ENCODE assay signal across 35 cellular contexts in the genomic region with DNA sequence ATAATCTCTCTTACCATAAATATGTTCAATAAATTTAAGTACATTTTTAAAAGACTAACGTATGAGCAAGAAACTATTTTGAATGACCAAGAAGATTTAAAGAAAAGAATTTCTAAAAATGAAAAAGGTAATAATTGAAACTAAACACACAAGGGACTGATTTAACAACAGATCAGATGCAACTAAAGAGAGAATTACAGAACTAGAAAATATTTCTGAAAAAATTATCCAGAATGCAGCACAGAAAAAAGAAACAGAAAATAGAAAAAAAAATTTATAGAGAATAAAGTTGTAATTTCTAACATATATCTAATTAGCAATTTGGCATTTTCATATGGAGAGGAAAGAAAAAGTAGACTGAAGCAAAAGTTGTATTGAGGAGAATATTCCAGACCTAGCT.
DNase-seq lines count a peak whose midpoint lies in the region; ATAC-seq, FAIRE-seq and TF ChIP-seq lines count a peak whose summit lies in the region.
"Had no signal": no experiment of that assay in that cellular context is flagged by ENCODE, and none has a peak within 500 bp of the region (broad histone marks: within the 10 kb centered on the region; RNA-seq: fewer than 3 reads in every experiment).

No MANE protein-coding gene starts in this region.

- TF ChIP-seq CTCF in SK-N-SH (IDR thresholded peaks at IDR 0.05) (no peak), HEK293 (tag by site-specific recombination; IDR thresholded peaks at IDR 0.05) (no peak)

- POLR2A ChIA-PET in SK-N-SH (lab: Yijun Ruan, JAX), result no interaction called here
- POLR2A ChIA-PET in HEK293 (lab: Yijun Ruan, JAX), result no interaction called here

- H4K20me1 ChIP-seq in SK-N-SH (ENCODE audit: insufficient read depth), result no peaks in the 10 kb centered on the region
- H4K20me1 ChIP-seq: BLaER1; BLaER1 treated with 17β-estradiol and CSF1 and Interleukin-3, amounts not matched to agents 10 nM and 100 nM had no signal

- no peaks in the 10 kb centered on the region for H3K36me3 Mint-ChIP-seq in activated T-cell treated with anti-CD3 and anti-CD28 coated beads, Interleukin-2, amount 50 U/mL, for 72 hours (ENCODE audit: insufficient read depth in 2 of 2)
- H3K36me3 Mint-ChIP-seq: CD14-positive monocyte; CD4-positive, alpha-beta memory T cell; CD4-positive, CD25-positive, alpha-beta regulatory T cell; CD8-positive, alpha-beta memory T cell; CD8-positive, alpha-beta T cell had no signal

- peak; percentile 17 for FAIRE-seq in G401.6 (lab: Jason Lieb, UNC)
- FAIRE-seq: A204.1, A549, D721Med had no signal

- peaks cover 0 to 3% of the 10 kb centered on the region in 2 experiments; a peak in 1 of 4 replicates for H3K4me1 ChIP-seq in SK-N-SH (ENCODE audit: control insufficient read depth in 1 of 2, insufficient read depth in 2 of 2, low read depth in 1 of 2, low read length in 1 of 2)
- no peaks in the 10 kb centered on the region for H3K4me1 ChIP-seq in HEK293 (ENCODE audit: control insufficient read depth, insufficient read depth, low read length)
- H3K4me1 ChIP-seq: A549, Caco-2 had no signal

- H3K9ac ChIP-seq in SK-N-SH, result no peak overlapping the region
- H3K9ac ChIP-seq: BLaER1; BLaER1 treated with 17β-estradiol and CSF1 and Interleukin-3, amounts not matched to agents 10 nM and 100 nM had no signal

- no peaks in the 10 kb centered on the region for H3K9me3 ChIP-seq in SK-N-SH
- no peaks in the 10 kb centered on the region for H3K9me3 ChIP-seq in HEK293 (ENCODE audit: control insufficient read depth, insufficient read depth, low read depth, low read length)
- H3K9me3 ChIP-seq: BE2C, Caco-2 had no signal

- no peaks in the 10 kb centered on the region for H3K36me3 ChIP-seq in SK-N-SH (replicated peaks in 1 of 2; ENCODE audit: control insufficient read depth in 1 of 2, insufficient read depth in 2 of 2, low read length in 1 of 2)
- H3K36me3 ChIP-seq in HEK293 (ENCODE audit: control insufficient read depth in 2 of 2, insufficient read depth in 1 of 2, low read length in 2 of 2), result no peaks in the 10 kb centered on the region
- H3K36me3 ChIP-seq: BE2C; BLaER1; BLaER1 treated with 17β-estradiol and CSF1 and Interleukin-3, amounts not matched to agents 10 nM and 100 nM had no signal

- no peak overlapping the region for H2AFZ ChIP-seq in SK-N-SH (ENCODE audit: low read depth)

- H3K4me1 Mint-ChIP-seq in activated T-cell treated with anti-CD3 and anti-CD28 coated beads, Interleukin-2, amount 50 U/mL, for 72 hours (ENCODE audit: low read depth), result no peaks in the 10 kb centered on the region
- H3K4me1 Mint-ChIP-seq: B cell; CD4-positive, alpha-beta memory T cell; CD8-positive, alpha-beta memory T cell had no signal

- H3K4me3 Mint-ChIP-seq in activated T-cell treated with anti-CD3 and anti-CD28 coated beads, Interleukin-2, amount 50 U/mL, for 72 hours, result no peak overlapping the region
- H3K4me3 Mint-ChIP-seq: B cell; CD14-positive monocyte; CD4-positive, alpha-beta memory T cell; CD4-positive, alpha-beta T cell; CD4-positive, CD25-positive, alpha-beta regulatory T cell; CD8-positive, alpha-beta memory T cell; CD8-positive, alpha-beta T cell had no signal

- no peaks in the 10 kb centered on the region for H3K27me3 ChIP-seq in SK-N-SH (ENCODE audit: insufficient read depth)
- H3K27me3 ChIP-seq: BE2C; BLaER1; BLaER1 treated with 17β-estradiol and CSF1 and Interleukin-3, amounts not matched to agents 10 nM and 100 nM had no signal

- H3F3A ChIP-seq in SK-N-SH (replicated peaks; ENCODE audit: insufficient read depth), result no peaks in the 10 kb centered on the region

- H3K27ac ChIP-seq in SK-N-SH (ENCODE audit: low read depth in 2 of 2, low read length in 1 of 2), result no peak overlapping the region
- H3K27ac ChIP-seq in HEK293 (ENCODE audit: extremely low read depth, low read depth, low read length), result no peak overlapping the region
- H3K27ac ChIP-seq: 22Rv1; A549; BLaER1; BLaER1 treated with 17β-estradiol and CSF1 and Interleukin-3, amounts not matched to agents 10 nM and 100 nM; C4-2B had no signal

- 0 out of 2 replicates have a peak, but pooled peaks cover 3% of the 10 kb centered on the region for H3K9me2 ChIP-seq in SK-N-SH

- TF ChIP-seq RAD21 in SK-N-SH (IDR thresholded peaks at IDR 0.05; ENCODE audit: low read length), result no peak

- peaks cover 2 to 7% of the 10 kb centered on the region in 2 donors for H3K9me3 Mint-ChIP-seq in activated T-cell treated with anti-CD3 and anti-CD28 coated beads, Interleukin-2, amount 50 U/mL, for 72 hours

- no peak for ATAC-seq in SK-N-SH treated with all-trans-retinoic acid at 6 μM for 48 hours
- ATAC-seq in activated T-cell treated with anti-CD3 and anti-CD28 coated beads, Interleukin-2, amount 50 U/mL, for 72 hours (replicated peaks in 1 of 2), result no peak
- ATAC-seq: A549; CD8-positive, alpha-beta T cell had no signal

- H3K4me3 ChIP-seq in SK-N-SH (ENCODE audit: low read depth in 2 of 2, low read length in 1 of 2), result no peak overlapping the region
- H3K4me3 ChIP-seq in HEK293 (ENCODE audit: low read depth, low read length), result no peak overlapping the region
- H3K4me3 ChIP-seq: A549; BLaER1; BLaER1 treated with 17β-estradiol and CSF1 and Interleukin-3, amounts not matched to agents 10 nM and 100 nM had no signal

- no peaks in the 10 kb centered on the region for H3K79me2 ChIP-seq in SK-N-SH (ENCODE audit: insufficient read depth)

- H3K27ac Mint-ChIP-seq in activated T-cell treated with anti-CD3 and anti-CD28 coated beads, Interleukin-2, amount 50 U/mL, for 72 hours, result no peak overlapping the region
- H3K27ac Mint-ChIP-seq: B cell; CD14-positive monocyte; CD4-positive, alpha-beta memory T cell; CD4-positive, alpha-beta T cell; CD4-positive, CD25-positive, alpha-beta regulatory T cell; CD8-positive, alpha-beta memory T cell; CD8-positive, alpha-beta T cell had no signal

- CTCF ChIA-PET in SK-N-SH (lab: Yijun Ruan, JAX) (no interaction called here), HEK293 (lab: Yijun Ruan, JAX) (no interaction called here)

- H3K27me3 Mint-ChIP-seq in activated T-cell treated with anti-CD3 and anti-CD28 coated beads, Interleukin-2, amount 50 U/mL, for 72 hours (ENCODE audit: low read depth), result no peaks in the 10 kb centered on the region
- H3K27me3 Mint-ChIP-seq: B cell; CD4-positive, alpha-beta memory T cell; CD4-positive, alpha-beta T cell; CD4-positive, CD25-positive, alpha-beta regulatory T cell had no signal

- TF ChIP-seq EP300 in SK-N-SH (IDR thresholded peaks at IDR 0.05; ENCODE audit: borderline replicate concordance in 1 of 2, low read depth in 1 of 2, low read length in 1 of 2), result no peak

- WGBS in SK-N-SH (ENCODE audit: low lambda C conversion rate), result 65% methylated on average over 1 of the region's 1 CpG

- DNase-seq in SK-N-SH (no peak), NCI-H82 treated with DMSO at 0.1 percent for 48 hours (lab: John Stamatoyannopoulos, UW; ENCODE audit: unreplicated experiment) (no peak)
- DNase-seq in activated T-cell treated with anti-CD3 and anti-CD28 coated beads, Interleukin-2, amount 50 U/mL, for 72 hours, result no peak
- DNase-seq: 8988T; ACHN; AML-193; BE2C; C1 segment of cervical spinal cord; Caco-2; Calu3; CD4-positive, alpha-beta memory T cell; CD4-positive, alpha-beta T cell; CD4-positive, CD25-positive, alpha-beta regulatory T cell; CD8-positive, alpha-beta memory T cell; CD8-positive, alpha-beta T cell; COR-L47; DMS 273 treated with DMSO at 0.1 percent for 48 hours; DMS153; DMS53; DMS79; DMS79 treated with DMSO at 0.1 percent for 48 hours; DND-41; EL had no signal

- no peak overlapping the region for H3K4me2 ChIP-seq in SK-N-SH
- H3K4me2 ChIP-seq: A549; BLaER1; BLaER1 treated with 17β-estradiol and CSF1 and Interleukin-3, amounts not matched to agents 10 nM and 100 nM had no signal

TF ChIP-seq in SK-N-SH treated with all-trans-retinoic acid at 6 μM for 48 hours, 23 proteins besides CTCF, POLR2A, EP300 and RAD21:
- TF ChIP-seq ZNF70 (CRISPR knock-in tag; IDR thresholded peaks at IDR 0.05) (no peak), OSR1 (CRISPR knock-in tag; IDR thresholded peaks at IDR 0.05) (no peak), ZFP30 (CRISPR knock-in tag; IDR thresholded peaks at IDR 0.05) (peak; percentile 95)

TF ChIP-seq in SK-N-SH, 30 proteins besides CTCF, POLR2A, EP300 and RAD21 (continues in another document):
- TF ChIP-seq, protein P1, sequence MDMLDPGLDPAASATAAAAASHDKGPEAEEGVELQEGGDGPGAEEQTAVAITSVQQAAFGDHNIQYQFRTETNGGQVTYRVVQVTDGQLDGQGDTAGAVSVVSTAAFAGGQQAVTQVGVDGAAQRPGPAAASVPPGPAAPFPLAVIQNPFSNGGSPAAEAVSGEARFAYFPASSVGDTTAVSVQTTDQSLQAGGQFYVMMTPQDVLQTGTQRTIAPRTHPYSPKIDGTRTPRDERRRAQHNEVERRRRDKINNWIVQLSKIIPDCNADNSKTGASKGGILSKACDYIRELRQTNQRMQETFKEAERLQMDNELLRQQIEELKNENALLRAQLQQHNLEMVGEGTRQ (IDR thresholded peaks at IDR 0.05; ENCODE audit: borderline replicate concordance, low read depth, low read length), result no peak
- no peak for TF ChIP-seq RCOR1 (IDR thresholded peaks at IDR 0.05; ENCODE audit: low read length)
- no peak for TF ChIP-seq YY1 (IDR thresholded peaks at IDR 0.05; ENCODE audit: low read depth)
- TF ChIP-seq FOXM1 (IDR thresholded peaks at IDR 0.05; ENCODE audit: low read depth), result no peak
- TF ChIP-seq NRF1 (IDR thresholded peaks at IDR 0.05; ENCODE audit: low read depth, low read length), result no peak
- TF ChIP-seq RFX5 (IDR thresholded peaks at IDR 0.05; ENCODE audit: low read length), result no peak

TF ChIP-seq in HEK293, 187 proteins besides CTCF, POLR2A, EP300 and RAD21:
- TF ChIP-seq SETDB1 (IDR thresholded peaks at IDR 0.05; ENCODE audit: insufficient read length, low read length) (peak; percentile 33), ZNF239 (tag by site-specific recombination; IDR thresholded peaks at IDR 0.05) (no peak), BCL11A (tag by site-specific recombination; IDR thresholded peaks at IDR 0.05; ENCODE audit: low read depth) (no peak)
